In the genomic region with DNA sequence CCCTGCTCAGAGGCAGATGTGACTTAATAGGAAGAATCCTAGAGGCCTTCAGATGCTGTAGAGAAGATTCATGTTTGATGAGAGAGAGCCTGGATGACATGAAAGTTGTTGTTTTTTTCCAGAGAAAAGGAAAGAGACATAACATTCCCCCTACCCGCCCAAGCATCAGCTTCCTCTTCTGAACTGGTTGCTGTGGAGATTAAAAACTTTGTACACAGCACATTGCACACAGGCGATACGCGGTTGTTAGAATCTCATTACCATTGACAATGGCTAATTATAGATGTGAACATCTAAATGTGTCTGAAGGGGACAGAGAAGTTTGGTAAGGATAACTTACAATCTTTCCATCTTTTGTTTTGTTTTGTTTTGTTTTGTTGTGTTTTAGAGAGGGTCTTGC, we compare ENCODE assay signal across 23 cellular contexts. TPM values are rescaled to one million over a fixed set of nuclear protein-coding genes. Genes with fewer than 3 reads are reported as not detected.
DNase-seq lines count a peak whose midpoint lies in the region; ATAC-seq and TF ChIP-seq lines count a peak whose summit lies in the region.
"Had no signal": no experiment of that assay in that cellular context is flagged by ENCODE, and none has a peak within 500 bp of the region (broad histone marks: within the 10 kb centered on the region; RNA-seq: fewer than 3 reads in every experiment).

No MANE protein-coding gene starts in this region.

- DNase-seq in Caki2 (ENCODE audit: low read depth), result peak; percentile 30
- DNase-seq in NAMALWA (ENCODE audit: low spot score), result peak; percentile 32
- no peak for DNase-seq in endothelial cell (ENCODE audit: low spot score)
- no peak for DNase-seq in neural crest cell (ENCODE audit: low read depth, low spot score)
- DNase-seq in PC-3, result no peak
- no peak for DNase-seq in UCSD-AML1 (lab: John Stamatoyannopoulos, UW; ENCODE audit: unreplicated experiment)
- DNase-seq in colonic mucosa, result no peak
- DNase-seq: activated CD4-positive, alpha-beta memory T cell treated with anti-CD3 and anti-CD28 coated beads, Interleukin-2, amount 10 ng/mL, durations not matched to agents 7 days and 5 days; activated effector memory CD4-positive, alpha-beta T cell treated with anti-CD3 and anti-CD28 coated beads, Interleukin-2, amount 50 U/mL, for 16 hours; activated naive CD8-positive, alpha-beta T cell treated with anti-CD3 and anti-CD28 coated beads, Interleukin-2, amount 50 U/mL, for 24 hours; activated T-cell treated with anti-CD3 and anti-CD28 coated beads for 4 hours; DMS79; effector CD8-positive, alpha-beta T cell; esophagus squamous epithelium; HCEC 1CT; left cardiac atrium; MM.1S; NCI-H187; stimulated activated CD4-positive, alpha-beta T cell treated with anti-CD3 and anti-CD28 coated beads, Interleukin-1b, Interleukin-23, amount 100 ng/mL, for 48 hours; stimulated activated naive CD4-positive, alpha-beta T cell; T1000 had no signal

- H3K27me3 Mint-ChIP-seq in endothelial cell (ENCODE audit: unreplicated experiment) (peaks cover 7% of the 10 kb centered on the region), neural crest cell (ENCODE audit: low read depth) (no peaks in the 10 kb centered on the region)
- H3K27me3 Mint-ChIP-seq: activated naive CD8-positive, alpha-beta T cell treated with anti-CD3 and anti-CD28 coated beads, Interleukin-2, amount 50 U/mL, for 24 hours had no signal

- H3K27ac Mint-ChIP-seq in endothelial cell (ENCODE audit: unreplicated experiment) (peak overlapping the region; percentile 65), neural crest cell (ENCODE audit: unreplicated experiment) (peak overlapping the region; percentile 60)
- H3K27ac Mint-ChIP-seq: activated CD4-positive, alpha-beta memory T cell treated with anti-CD3 and anti-CD28 coated beads, Interleukin-2, amount 10 ng/mL, durations not matched to agents 7 days and 5 days; activated naive CD8-positive, alpha-beta T cell treated with anti-CD3 and anti-CD28 coated beads, Interleukin-2, amount 50 U/mL, for 24 hours had no signal

- H2AFZ ChIP-seq in PC-3 (ENCODE audit: low read length), result no peak overlapping the region

- no peaks in the 10 kb centered on the region for H3K27me3 ChIP-seq in PC-3 (ENCODE audit: low read length)
- H3K27me3 ChIP-seq in colonic mucosa, result no peaks in the 10 kb centered on the region
- H3K27me3 ChIP-seq: esophagus squamous epithelium had no signal

- no TSS peak for BruUV-seq in PC-3 (replicated peaks; lab: Mats Ljungman, UMichigan)

- CTCF ChIA-PET in PC-3 (lab: Charles Lee), result interaction anchor here (1.9 kb wide), 1 partner anchor 243 kb away, joined by 9 read pairs; no protein-coding TSS in a partner anchor

- no peaks in the 10 kb centered on the region for H3F3A ChIP-seq in PC-3 (ENCODE audit: low read length, unreplicated experiment)

- no peak for ATAC-seq in PC-3
- ATAC-seq: activated CD4-positive, CD25-positive, alpha-beta regulatory T cell treated with anti-CD3 and anti-CD28 coated beads, Interleukin-2, amount 50 U/mL, for 24 hours; activated naive CD8-positive, alpha-beta T cell treated with anti-CD3 and anti-CD28 coated beads, Interleukin-2, amount 50 U/mL, for 24 hours had no signal

- H3K4me3 ChIP-seq in PC-3 (ENCODE audit: low read length) (no peak overlapping the region), colonic mucosa (no peak overlapping the region)
- H3K4me3 ChIP-seq: esophagus squamous epithelium, skin epidermis had no signal

- no peak overlapping the region for H3K4me2 ChIP-seq in PC-3 (ENCODE audit: low read length)

- intact Hi-C loops in PC-3 (cut with micrococcal nuclease), result no loop called here
- intact Hi-C loops in colonic mucosa (cut with DNase I), result no loop called here

- no peaks in the 10 kb centered on the region for H3K36me3 ChIP-seq in PC-3 (ENCODE audit: low read depth, low read length)
- H3K36me3 ChIP-seq in colonic mucosa, result no peaks in the 10 kb centered on the region
- H3K36me3 ChIP-seq: esophagus squamous epithelium had no signal

- in situ Hi-C loops in Caki2 (cut with HindIII; ENCODE audit: low pct_unique_long_range_greater_than_20kb, low sequenced_read_pairs), result no loop called here

- POLR2A ChIA-PET in PC-3 (lab: Charles Lee; ENCODE audit: unreplicated experiment), result no interaction called here

- no peaks in the 10 kb centered on the region for H3K9me3 Mint-ChIP-seq in endothelial cell (ENCODE audit: unreplicated experiment)
- no peaks in the 10 kb centered on the region for H3K9me3 Mint-ChIP-seq in neural crest cell
- H3K9me3 Mint-ChIP-seq: activated CD4-positive, alpha-beta memory T cell treated with anti-CD3 and anti-CD28 coated beads, Interleukin-2, amount 10 ng/mL, durations not matched to agents 7 days and 5 days; activated naive CD8-positive, alpha-beta T cell treated with anti-CD3 and anti-CD28 coated beads, Interleukin-2, amount 50 U/mL, for 24 hours had no signal

- H3K4me1 Mint-ChIP-seq in endothelial cell (ENCODE audit: unreplicated experiment) (peaks cover 17% of the 10 kb centered on the region), neural crest cell (peaks cover 13% of the 10 kb centered on the region)
- H3K4me1 Mint-ChIP-seq: activated CD4-positive, alpha-beta memory T cell treated with anti-CD3 and anti-CD28 coated beads, Interleukin-2, amount 10 ng/mL, durations not matched to agents 7 days and 5 days had no signal

- no peak overlapping the region for H3K27ac ChIP-seq in PC-3 (ENCODE audit: low read length)
- no peak overlapping the region for H3K27ac ChIP-seq in colonic mucosa
- H3K27ac ChIP-seq: esophagus squamous epithelium, skin epidermis had no signal

- H3K9ac ChIP-seq in PC-3 (ENCODE audit: low read length) (no peak overlapping the region), colonic mucosa (ENCODE audit: low read depth in 2 of 2, low read length in 2 of 2) (no peak overlapping the region)

- no peak overlapping the region for H3K4me3 Mint-ChIP-seq in endothelial cell (ENCODE audit: unreplicated experiment)
- H3K4me3 Mint-ChIP-seq in neural crest cell, result no peak overlapping the region
- H3K4me3 Mint-ChIP-seq: activated CD4-positive, alpha-beta memory T cell treated with anti-CD3 and anti-CD28 coated beads, Interleukin-2, amount 10 ng/mL, durations not matched to agents 7 days and 5 days; activated naive CD8-positive, alpha-beta T cell treated with anti-CD3 and anti-CD28 coated beads, Interleukin-2, amount 50 U/mL, for 24 hours had no signal

- H3K9me3 ChIP-seq in PC-3 (ENCODE audit: low read length), result no peaks in the 10 kb centered on the region
- no peaks in the 10 kb centered on the region for H3K9me3 ChIP-seq in colonic mucosa
- H3K9me3 ChIP-seq: esophagus squamous epithelium had no signal

- no peaks in the 10 kb centered on the region for H3K79me2 ChIP-seq in PC-3 (ENCODE audit: low read length)

- H3K9me2 ChIP-seq in PC-3 (replicated peaks; ENCODE audit: low read length), result no peaks in the 10 kb centered on the region

- no peaks in the 10 kb centered on the region for H4K20me1 ChIP-seq in PC-3 (ENCODE audit: low read length)

- H3K4me1 ChIP-seq in PC-3 (ENCODE audit: insufficient read depth, low read length) (peaks cover 13% of the 10 kb centered on the region), colonic mucosa (no peaks in the 10 kb centered on the region)

- no peaks in the 10 kb centered on the region for H3K36me3 Mint-ChIP-seq in endothelial cell (ENCODE audit: low read depth, unreplicated experiment)
- no peaks in the 10 kb centered on the region for H3K36me3 Mint-ChIP-seq in neural crest cell (ENCODE audit: low read depth)

- TF ChIP-seq CTCF in endothelial cell (IDR thresholded peaks at IDR 0.05; ENCODE audit: unreplicated experiment), result no peak
- TF ChIP-seq CTCF in neural crest cell (conservative IDR thresholded peaks at IDR 0.05), result no peak
- TF ChIP-seq CTCF in PC-3 (conservative IDR thresholded peaks at IDR 0.05; ENCODE audit: low read depth, low read length), result no peak
- TF ChIP-seq CTCF in colonic mucosa (IDR thresholded peaks at IDR 0.05), result no peak

RNA-seq across cellular contexts. Expression of gene ETFBKMT, which starts 13.5 kb away (rescaled TPM):
- total RNA-seq in Caki2 (2014; rRNA removed; shearing (Covaris generic); ENCODE audit: low replicate concordance), result 0.81 TPM in 1 of 2 replicates, not detected in the other
- total RNA-seq in endothelial cell (ENCODE audit: unreplicated experiment) (3.6 TPM), neural crest cell (1.3 and 2.2 TPM in 2 replicates), PC-3 (2014; rRNA removed) (0.52 and 0.58 TPM in 2 replicates), colonic mucosa (1 to 10 TPM; 3.7 to 5.2 TPM)

RNA-seq across cellular contexts. Expression of gene DENND5B, which starts 55.0 kb away (rescaled TPM):
- total RNA-seq in Caki2 (2014; rRNA removed; shearing (Covaris generic); ENCODE audit: low replicate concordance), result 8.3 and 27.7 TPM in 2 replicates
- total RNA-seq in endothelial cell (ENCODE audit: unreplicated experiment) (20.0 TPM), neural crest cell (33.2 and 33.9 TPM in 2 replicates), PC-3 (2014; rRNA removed) (4.2 and 14.2 TPM in 2 replicates), colonic mucosa (10 to 100 TPM in 1 of 2 donors, 1 to 10 TPM in 1; 3.9 to 11.8 TPM)

Comparison
In these comparisons a context has a peak if more than half of its experiments do, and no peak if none do; other contexts are left out.
1. DNase-seq: peak in Caki2 (single experiment) and NAMALWA (single experiment); none in endothelial cell (single experiment), neural crest cell (single experiment), PC-3 (single experiment), UCSD-AML1 (single experiment) and colonic mucosa (single experiment).